ENCODE assay signal across 22 cellular contexts in genomic region chr14:25942090-25942489, GRCh38.
"Had no signal": no experiment of that assay in that cellular context is flagged by ENCODE, and none has a peak within 500 bp of the region (broad histone marks: within the 10 kb centered on the region; RNA-seq: fewer than 3 reads in every experiment).

No MANE protein-coding gene starts in this region.

- DNase-seq: dermis blood vessel endothelial cell; dorsolateral prefrontal cortex; effector CD4-positive, alpha-beta T cell; effector memory CD4-positive, alpha-beta T cell; foreskin keratinocyte; glutamatergic neuron; head of caudate nucleus; heart right ventricle; hippocampal formation; left cardiac atrium; left lung; left ventricle myocardium superior; lower lobe of right lung; mesenchymal stem cell; mucosa of descending colon had no signal

- H3K4me1 ChIP-seq: esophagus muscularis mucosa, foreskin keratinocyte, heart right ventricle, left lung, lower lobe of right lung had no signal

- H3K27ac ChIP-seq: coronary artery, dorsolateral prefrontal cortex, esophagus muscularis mucosa, foreskin keratinocyte, heart right ventricle, left lung, lower lobe of right lung had no signal

- H3K27me3 ChIP-seq: dorsolateral prefrontal cortex, esophagus muscularis mucosa, foreskin keratinocyte, heart right ventricle, left lung had no signal

- H3K9me3 ChIP-seq: esophagus muscularis mucosa, heart right ventricle, left lung, lower lobe of right lung, mucosa of descending colon had no signal

- H3K4me3 ChIP-seq: coronary artery, dorsolateral prefrontal cortex, esophagus muscularis mucosa, heart right ventricle, left lung, lower lobe of right lung, mucosa of descending colon had no signal

- FAIRE-seq: colon, endothelial cell of umbilical vein, frontal cortex, islet of Langerhans, keratinocyte had no signal

- H3K36me3 ChIP-seq: esophagus muscularis mucosa, heart right ventricle, left lung, lower lobe of right lung had no signal

- ATAC-seq: foreskin keratinocyte, heart right ventricle, left cardiac atrium, left lung, left ventricle myocardium superior, lower lobe of right lung, mucosa of descending colon had no signal
